ENCODE assay signal across 1 cellular context in the genomic region with DNA sequence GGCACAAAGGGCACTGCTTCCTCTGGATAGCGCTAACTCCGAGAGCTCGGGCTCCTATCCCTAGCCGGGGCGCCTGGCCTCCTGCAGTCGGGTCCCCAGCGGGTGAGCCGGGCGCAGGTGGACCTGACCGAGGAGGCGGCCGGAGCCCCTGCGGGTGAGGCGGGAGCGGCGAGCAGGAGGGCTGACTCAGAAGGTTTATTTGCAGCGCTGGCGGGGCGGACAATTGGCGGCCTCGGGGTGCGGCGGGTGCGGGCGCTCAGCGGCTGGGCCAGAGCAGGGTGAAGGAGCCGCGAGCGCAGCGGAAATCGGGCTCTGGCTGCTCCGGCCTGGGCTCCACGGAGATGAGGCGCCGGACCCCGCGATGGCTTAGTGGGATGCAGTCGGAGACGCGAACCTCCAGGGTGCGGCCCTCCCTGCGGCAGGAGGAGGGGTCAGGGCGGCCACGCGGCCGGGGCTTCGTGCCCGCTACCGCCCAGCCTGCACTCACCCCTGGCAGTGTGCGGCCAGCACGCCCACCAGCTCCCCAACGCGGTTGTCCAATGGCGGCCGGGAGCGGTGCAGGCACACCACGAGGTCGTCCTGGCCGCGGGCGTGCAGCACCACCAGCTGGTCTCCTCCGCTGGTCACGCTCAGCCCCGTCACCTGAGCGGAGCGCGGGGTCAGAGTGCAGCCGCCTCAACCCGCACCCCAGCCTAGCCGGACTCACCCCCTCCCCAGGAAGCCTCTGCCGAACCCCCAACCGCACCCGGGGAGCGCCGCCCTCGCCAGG.
TF ChIP-seq lines count a peak whose summit lies in the region.

No MANE protein-coding gene starts in this region.

TF ChIP-seq in H1, 55 proteins besides CTCF, POLR2A, EP300 and RAD21:
- peak; percentile 87 for TF ChIP-seq YY1 (IDR thresholded peaks at IDR 0.05; ENCODE audit: low read depth, low read length)
- no peak for TF ChIP-seq KDM1A (IDR thresholded peaks at IDR 0.05; ENCODE audit: borderline replicate concordance, low read length)
- TF ChIP-seq SUZ12 (IDR thresholded peaks at IDR 0.05; ENCODE audit: low read length): peak; percentile 74
- TF ChIP-seq KDM4A (IDR thresholded peaks at IDR 0.05; ENCODE audit: low read depth, low read length, severe bottlenecking): peak; percentile 97
- no peak for TF ChIP-seq TEAD4 (IDR thresholded peaks at IDR 0.05; ENCODE audit: low read depth, low read length)
- TF ChIP-seq, protein P1, sequence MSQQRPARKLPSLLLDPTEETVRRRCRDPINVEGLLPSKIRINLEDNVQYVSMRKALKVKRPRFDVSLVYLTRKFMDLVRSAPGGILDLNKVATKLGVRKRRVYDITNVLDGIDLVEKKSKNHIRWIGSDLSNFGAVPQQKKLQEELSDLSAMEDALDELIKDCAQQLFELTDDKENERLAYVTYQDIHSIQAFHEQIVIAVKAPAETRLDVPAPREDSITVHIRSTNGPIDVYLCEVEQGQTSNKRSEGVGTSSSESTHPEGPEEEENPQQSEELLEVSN (IDR thresholded peaks at IDR 0.05): peak; percentile 98
- TF ChIP-seq PHF8 (conservative IDR thresholded peaks at IDR 0.05; ENCODE audit: low read depth, low read length): peak; percentile 55
- TF ChIP-seq POLR2AphosphoS5 (IDR thresholded peaks at IDR 0.05; ENCODE audit: low read depth, low read length): peak; percentile 54; the same call in 1 of the 2 replicates
- TF ChIP-seq EGR1 (IDR thresholded peaks at IDR 0.05; ENCODE audit: borderline replicate concordance, low read depth, low read length): no peak; the same call in 1 of the 2 replicates
- no peak for TF ChIP-seq HDAC6 (IDR thresholded peaks at IDR 0.05; ENCODE audit: low read depth, low read length)
- TF ChIP-seq CEBPB (IDR thresholded peaks at IDR 0.05; ENCODE audit: low read depth, low read length): no peak
- TF ChIP-seq TAF1 (IDR thresholded peaks at IDR 0.05; ENCODE audit: low read depth, low read length): peak; percentile 62
- peak; percentile 70 for TF ChIP-seq ASH2L (IDR thresholded peaks at IDR 0.05; ENCODE audit: low read length)
- TF ChIP-seq EZH2 (IDR thresholded peaks at IDR 0.05; ENCODE audit: low read depth, low read length, severe bottlenecking): peak; percentile 81
- no peak for TF ChIP-seq CREB1 (IDR thresholded peaks at IDR 0.05)
- TF ChIP-seq, protein P2, sequence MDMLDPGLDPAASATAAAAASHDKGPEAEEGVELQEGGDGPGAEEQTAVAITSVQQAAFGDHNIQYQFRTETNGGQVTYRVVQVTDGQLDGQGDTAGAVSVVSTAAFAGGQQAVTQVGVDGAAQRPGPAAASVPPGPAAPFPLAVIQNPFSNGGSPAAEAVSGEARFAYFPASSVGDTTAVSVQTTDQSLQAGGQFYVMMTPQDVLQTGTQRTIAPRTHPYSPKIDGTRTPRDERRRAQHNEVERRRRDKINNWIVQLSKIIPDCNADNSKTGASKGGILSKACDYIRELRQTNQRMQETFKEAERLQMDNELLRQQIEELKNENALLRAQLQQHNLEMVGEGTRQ (IDR thresholded peaks at IDR 0.05; ENCODE audit: low read length): peak; percentile 34; the same call in 1 of the 2 replicates
- TF ChIP-seq, protein P3, sequence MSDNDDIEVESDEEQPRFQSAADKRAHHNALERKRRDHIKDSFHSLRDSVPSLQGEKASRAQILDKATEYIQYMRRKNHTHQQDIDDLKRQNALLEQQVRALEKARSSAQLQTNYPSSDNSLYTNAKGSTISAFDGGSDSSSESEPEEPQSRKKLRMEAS (IDR thresholded peaks at IDR 0.05): peak; percentile 99
